13 cellular contexts compared by ENCODE assay signal in genomic region chr3:128763967-128764366, GRCh38. TPM values are rescaled to one million over a fixed set of nuclear protein-coding genes. Genes with fewer than 3 reads are reported as not detected.
A peak's percentile ranks its signal among the peaks of the same experiment; 100 is the strongest.
DNase-seq lines count a peak whose midpoint lies in the region; ATAC-seq lines count a peak whose summit lies in the region.
"Had no signal": no experiment of that assay in that cellular context is flagged by ENCODE, and none has a peak within 500 bp of the region (broad histone marks: within the 10 kb centered on the region; RNA-seq: fewer than 3 reads in every experiment).

No MANE protein-coding gene starts in this region.

- ATAC-seq in left cardiac atrium: peak; percentile 79 to 83
- no peak for ATAC-seq in GM18517 (IDR thresholded peaks at IDR 0.05; ENCODE audit: unreplicated experiment)
- ATAC-seq: A549 had no signal

- peaks cover 41% of the 10 kb centered on the region for H3K4me1 Mint-ChIP-seq in activated CD4-positive, alpha-beta T cell treated with anti-CD3 and anti-CD28 coated beads, Interleukin-2, amount 10 ng/mL, durations not matched to agents 24 days and 14 days
- peaks cover 42% of the 10 kb centered on the region for H3K4me1 Mint-ChIP-seq in activated CD4-positive, alpha-beta memory T cell treated with anti-CD3 and anti-CD28 coated beads, Interleukin-2, amount 10 ng/mL, durations not matched to agents 7 days and 5 days

- POLR2A ChIA-PET in activated CD4-positive, alpha-beta memory T cell treated with anti-CD3 and anti-CD28 coated beads, Interleukin-2, amount 10 ng/mL, durations not matched to agents 7 days and 5 days (lab: Charles Lee): no interaction called here

- peaks cover 20% of the 10 kb centered on the region for H3K36me3 Mint-ChIP-seq in activated CD4-positive, alpha-beta T cell treated with anti-CD3 and anti-CD28 coated beads, Interleukin-2, amount 10 ng/mL, durations not matched to agents 24 days and 14 days (ENCODE audit: low read depth)
- H3K36me3 Mint-ChIP-seq in activated CD4-positive, alpha-beta memory T cell treated with anti-CD3 and anti-CD28 coated beads, Interleukin-2, amount 10 ng/mL, durations not matched to agents 7 days and 5 days (ENCODE audit: low read depth): peaks cover 32% of the 10 kb centered on the region

- intact Hi-C loops in activated CD4-positive, alpha-beta T cell treated with anti-CD3 and anti-CD28 coated beads, Interleukin-2, amount 10 ng/mL, durations not matched to agents 24 days and 14 days (cut with micrococcal nuclease): no loop called here
- intact Hi-C loops in left cardiac atrium (cut with DNase I): no loop called here

- no peaks in the 10 kb centered on the region for H3K27me3 Mint-ChIP-seq in activated CD4-positive, alpha-beta T cell treated with anti-CD3 and anti-CD28 coated beads, Interleukin-2, amount 10 ng/mL, durations not matched to agents 24 days and 14 days
- no peaks in the 10 kb centered on the region for H3K27me3 Mint-ChIP-seq in activated CD4-positive, alpha-beta memory T cell treated with anti-CD3 and anti-CD28 coated beads, Interleukin-2, amount 10 ng/mL, durations not matched to agents 7 days and 5 days
- H3K27me3 Mint-ChIP-seq: CD8-positive, alpha-beta memory T cell had no signal

- H3K4me3 Mint-ChIP-seq in activated CD4-positive, alpha-beta T cell treated with anti-CD3 and anti-CD28 coated beads, Interleukin-2, amount 10 ng/mL, durations not matched to agents 24 days and 14 days: no peak overlapping the region
- no peak overlapping the region for H3K4me3 Mint-ChIP-seq in activated CD4-positive, alpha-beta memory T cell treated with anti-CD3 and anti-CD28 coated beads, Interleukin-2, amount 10 ng/mL, durations not matched to agents 7 days and 5 days

- H3K9me3 Mint-ChIP-seq in activated CD4-positive, alpha-beta T cell treated with anti-CD3 and anti-CD28 coated beads, Interleukin-2, amount 10 ng/mL, durations not matched to agents 24 days and 14 days: no peaks in the 10 kb centered on the region
- H3K9me3 Mint-ChIP-seq in activated CD4-positive, alpha-beta memory T cell treated with anti-CD3 and anti-CD28 coated beads, Interleukin-2, amount 10 ng/mL, durations not matched to agents 7 days and 5 days: no peaks in the 10 kb centered on the region
- H3K9me3 Mint-ChIP-seq: CD8-positive, alpha-beta memory T cell had no signal

- peak overlapping the region; percentile 59 for H3K27ac Mint-ChIP-seq in activated CD4-positive, alpha-beta T cell treated with anti-CD3 and anti-CD28 coated beads, Interleukin-2, amount 10 ng/mL, durations not matched to agents 24 days and 14 days
- H3K27ac Mint-ChIP-seq in activated CD4-positive, alpha-beta memory T cell treated with anti-CD3 and anti-CD28 coated beads, Interleukin-2, amount 10 ng/mL, durations not matched to agents 7 days and 5 days: no peak overlapping the region

- CTCF ChIA-PET in activated CD4-positive, alpha-beta memory T cell treated with anti-CD3 and anti-CD28 coated beads, Interleukin-2, amount 10 ng/mL, durations not matched to agents 7 days and 5 days (lab: Charles Lee): interaction anchor here (0.6 to 1.3 kb wide), 2 partner anchors 31 to 256 kb away, joined by 3 to 5 read pairs; no protein-coding TSS in a partner anchor

- peak; percentile 68 for DNase-seq in activated CD4-positive, alpha-beta T cell treated with anti-CD3 and anti-CD28 coated beads, Interleukin-2, amount 10 ng/mL, durations not matched to agents 24 days and 14 days
- DNase-seq in activated CD4-positive, alpha-beta T cell treated with anti-CD3 and anti-CD28 coated beads for 4 hours: no peak
- peak; percentile 38 for DNase-seq in activated CD4-positive, alpha-beta memory T cell treated with anti-CD3 and anti-CD28 coated beads, Interleukin-2, amount 10 ng/mL, durations not matched to agents 7 days and 5 days
- DNase-seq in left cardiac atrium: no peak
- DNase-seq in stimulated activated CD8-positive, alpha-beta memory T cell treated with anti-CD3 and anti-CD28 coated beads, Interleukin-15, amount 100 ng/mL, for 48 hours (ENCODE audit: low read depth in 2 of 2): peak; percentile 34 to 43
- DNase-seq in HuH-7.5 (ENCODE audit: low spot score): no peak
- no peak for DNase-seq in KG1 (lab: John Stamatoyannopoulos, UW)
- DNase-seq: activated gamma-delta T cell; CD8-positive, alpha-beta memory T cell; NCI-H2107; SHP77 had no signal

RNA-seq across cellular contexts. Expression of gene RAB7A, which starts 38.0 kb away (rescaled TPM):
- 338 and 361 TPM in 2 replicates for total RNA-seq in activated CD4-positive, alpha-beta T cell treated with anti-CD3 and anti-CD28 coated beads, Interleukin-2, amount 10 ng/mL, durations not matched to agents 24 days and 14 days
- total RNA-seq in activated CD4-positive, alpha-beta memory T cell treated with anti-CD3 and anti-CD28 coated beads, Interleukin-2, amount 10 ng/mL, durations not matched to agents 7 days and 5 days: 100 to 1,000 TPM; 213 to 225 TPM
- total RNA-seq in left cardiac atrium: 100 to 1,000 TPM; 204 to 255 TPM

Comparison
In these comparisons a context has a peak if more than half of its experiments do, and no peak if none do; other contexts are left out.
1. DNase-seq: peak in activated CD4-positive, alpha-beta T cell treated with anti-CD3 and anti-CD28 coated beads, Interleukin-2, amount 10 ng/mL, durations not matched to agents 24 days and 14 days (single experiment), activated CD4-positive, alpha-beta memory T cell treated with anti-CD3 and anti-CD28 coated beads, Interleukin-2, amount 10 ng/mL, durations not matched to agents 7 days and 5 days (single experiment) and stimulated activated CD8-positive, alpha-beta memory T cell treated with anti-CD3 and anti-CD28 coated beads, Interleukin-15, amount 100 ng/mL, for 48 hours (2 of 2); none in activated CD4-positive, alpha-beta T cell treated with anti-CD3 and anti-CD28 coated beads for 4 hours (0 of 2), left cardiac atrium (single experiment), HuH-7.5 (single experiment) and KG1 (single experiment).